Comparison of ENCODE assay signal across 2 cellular contexts in genomic region chr12:110271015-110271414, GRCh38.
TF ChIP-seq lines count a peak whose summit lies in the region.

No MANE protein-coding gene starts in this region.

TF ChIP-seq in A549, 52 proteins besides CTCF, POLR2A, EP300 and RAD21 (continued from another document):
- TF ChIP-seq, protein P1, sequence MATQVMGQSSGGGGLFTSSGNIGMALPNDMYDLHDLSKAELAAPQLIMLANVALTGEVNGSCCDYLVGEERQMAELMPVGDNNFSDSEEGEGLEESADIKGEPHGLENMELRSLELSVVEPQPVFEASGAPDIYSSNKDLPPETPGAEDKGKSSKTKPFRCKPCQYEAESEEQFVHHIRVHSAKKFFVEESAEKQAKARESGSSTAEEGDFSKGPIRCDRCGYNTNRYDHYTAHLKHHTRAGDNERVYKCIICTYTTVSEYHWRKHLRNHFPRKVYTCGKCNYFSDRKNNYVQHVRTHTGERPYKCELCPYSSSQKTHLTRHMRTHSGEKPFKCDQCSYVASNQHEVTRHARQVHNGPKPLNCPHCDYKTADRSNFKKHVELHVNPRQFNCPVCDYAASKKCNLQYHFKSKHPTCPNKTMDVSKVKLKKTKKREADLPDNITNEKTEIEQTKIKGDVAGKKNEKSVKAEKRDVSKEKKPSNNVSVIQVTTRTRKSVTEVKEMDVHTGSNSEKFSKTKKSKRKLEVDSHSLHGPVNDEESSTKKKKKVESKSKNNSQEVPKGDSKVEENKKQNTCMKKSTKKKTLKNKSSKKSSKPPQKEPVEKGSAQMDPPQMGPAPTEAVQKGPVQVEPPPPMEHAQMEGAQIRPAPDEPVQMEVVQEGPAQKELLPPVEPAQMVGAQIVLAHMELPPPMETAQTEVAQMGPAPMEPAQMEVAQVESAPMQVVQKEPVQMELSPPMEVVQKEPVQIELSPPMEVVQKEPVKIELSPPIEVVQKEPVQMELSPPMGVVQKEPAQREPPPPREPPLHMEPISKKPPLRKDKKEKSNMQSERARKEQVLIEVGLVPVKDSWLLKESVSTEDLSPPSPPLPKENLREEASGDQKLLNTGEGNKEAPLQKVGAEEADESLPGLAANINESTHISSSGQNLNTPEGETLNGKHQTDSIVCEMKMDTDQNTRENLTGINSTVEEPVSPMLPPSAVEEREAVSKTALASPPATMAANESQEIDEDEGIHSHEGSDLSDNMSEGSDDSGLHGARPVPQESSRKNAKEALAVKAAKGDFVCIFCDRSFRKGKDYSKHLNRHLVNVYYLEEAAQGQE (IDR thresholded peaks at IDR 0.05), result no peak
- TF ChIP-seq KDM1A (IDR thresholded peaks at IDR 0.05; ENCODE audit: low read depth) (no peak), CBX8 (IDR thresholded peaks at IDR 0.05) (no peak), NR3C1 (IDR thresholded peaks at IDR 0.05) (no peak), FOXS1 (CRISPR knock-in tag; IDR thresholded peaks at IDR 0.05) (no peak), JUN (IDR thresholded peaks at IDR 0.05) (no peak), BHLHE40 (IDR thresholded peaks at IDR 0.05; ENCODE audit: low read depth, low read length) (no peak), EHF (CRISPR knock-in tag; IDR thresholded peaks at IDR 0.05) (no peak), HOXB5 (CRISPR knock-in tag; IDR thresholded peaks at IDR 0.05) (no peak), ATOH8 (CRISPR knock-in tag; IDR thresholded peaks at IDR 0.05; ENCODE audit: low read depth) (no peak), NPAS2 (CRISPR knock-in tag; IDR thresholded peaks at IDR 0.05; ENCODE audit: borderline replicate concordance) (no peak), HEYL (CRISPR knock-in tag; IDR thresholded peaks at IDR 0.05) (no peak), PHF8 (IDR thresholded peaks at IDR 0.05; ENCODE audit: borderline replicate concordance, low read depth) (no peak)

TF ChIP-seq in GM23338, 12 proteins besides CTCF, POLR2A, EP300 and RAD21 (continued from another document):
- TF ChIP-seq ZNF462 (CRISPR knock-in tag; IDR thresholded peaks at IDR 0.05), result no peak
- no peak for TF ChIP-seq ZNF331 (CRISPR knock-in tag; IDR thresholded peaks at IDR 0.05; ENCODE audit: low read depth)
- no peak for TF ChIP-seq EZH2phosphoT487 (IDR thresholded peaks at IDR 0.05; ENCODE audit: unreplicated experiment)
- no peak for TF ChIP-seq JUNB (IDR thresholded peaks at IDR 0.05; ENCODE audit: unreplicated experiment)
- TF ChIP-seq STAT1 (IDR thresholded peaks at IDR 0.05; ENCODE audit: unreplicated experiment), result no peak
- no peak for TF ChIP-seq POLR2AphosphoS5 (IDR thresholded peaks at IDR 0.05; ENCODE audit: low read depth)
- TF ChIP-seq, protein P2, sequence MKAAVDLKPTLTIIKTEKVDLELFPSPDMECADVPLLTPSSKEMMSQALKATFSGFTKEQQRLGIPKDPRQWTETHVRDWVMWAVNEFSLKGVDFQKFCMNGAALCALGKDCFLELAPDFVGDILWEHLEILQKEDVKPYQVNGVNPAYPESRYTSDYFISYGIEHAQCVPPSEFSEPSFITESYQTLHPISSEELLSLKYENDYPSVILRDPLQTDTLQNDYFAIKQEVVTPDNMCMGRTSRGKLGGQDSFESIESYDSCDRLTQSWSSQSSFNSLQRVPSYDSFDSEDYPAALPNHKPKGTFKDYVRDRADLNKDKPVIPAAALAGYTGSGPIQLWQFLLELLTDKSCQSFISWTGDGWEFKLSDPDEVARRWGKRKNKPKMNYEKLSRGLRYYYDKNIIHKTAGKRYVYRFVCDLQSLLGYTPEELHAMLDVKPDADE (IDR thresholded peaks at IDR 0.05), result no peak
- TF ChIP-seq, protein P1 (IDR thresholded peaks at IDR 0.05; ENCODE audit: unreplicated experiment), result no peak
- no peak for TF ChIP-seq CREB1 (CRISPR knock-in tag; IDR thresholded peaks at IDR 0.05; ENCODE audit: low read depth)
